Comparison of ENCODE assay signal across 20 cellular contexts in the genomic region with DNA sequence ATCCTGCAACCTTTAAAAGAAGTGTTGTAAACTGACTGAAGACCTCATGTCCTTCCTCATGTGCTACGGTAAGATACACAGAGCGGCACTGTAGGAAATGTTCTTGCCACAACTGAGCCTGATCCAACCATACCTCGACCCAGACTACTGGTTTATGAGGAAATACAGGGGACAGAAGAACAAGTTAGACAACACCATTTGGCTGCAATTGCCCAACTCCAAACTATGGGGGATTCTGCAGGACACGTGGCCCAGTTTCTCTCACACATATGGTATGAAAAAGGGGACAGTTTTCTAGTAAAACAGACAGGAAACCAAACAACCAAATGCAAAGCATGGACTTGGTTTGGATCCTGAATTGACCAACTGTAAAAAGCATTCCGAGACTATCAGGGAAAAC. TPM values are rescaled to one million over a fixed set of nuclear protein-coding genes. Genes with fewer than 3 reads are reported as not detected.
DNase-seq lines count a peak whose midpoint lies in the region; ATAC-seq, FAIRE-seq and TF ChIP-seq lines count a peak whose summit lies in the region.
"Had no signal": no experiment of that assay in that cellular context is flagged by ENCODE, and none has a peak within 500 bp of the region (broad histone marks: within the 10 kb centered on the region; RNA-seq: fewer than 3 reads in every experiment).

No MANE protein-coding gene starts in this region.

- TF ChIP-seq CTCF in DND-41 (IDR thresholded peaks at IDR 0.05; ENCODE audit: borderline replicate concordance, extremely low read depth, low read length, poor library complexity, severe bottlenecking) (no peak), HEK293 (tag by site-specific recombination; IDR thresholded peaks at IDR 0.05) (no peak), K562 (IDR thresholded peaks at IDR 0.05 in 2 of 3, conservative IDR thresholded peaks at IDR 0.05 in 1 of 3; ENCODE audit: insufficient read depth in 2 of 3, low read depth in 1 of 3, low read length in 3 of 3) (no peak), upper lobe of right lung (IDR thresholded peaks at IDR 0.05) (no peak)

- H3K36me3 ChIP-seq in DND-41 (ENCODE audit: insufficient read depth, low read length) (no peaks in the 10 kb centered on the region), HEK293 (ENCODE audit: control insufficient read depth in 2 of 2, insufficient read depth in 1 of 2, low read length in 2 of 2) (no peaks in the 10 kb centered on the region), K562 (ENCODE audit: control insufficient read depth, insufficient read depth, low read length) (no peaks in the 10 kb centered on the region), upper lobe of right lung (no peaks in the 10 kb centered on the region)
- H3K36me3 ChIP-seq: BE2C had no signal

- H3K27me3 ChIP-seq in DND-41 (ENCODE audit: insufficient read depth, low read length, poor library complexity): no peaks in the 10 kb centered on the region
- H3K27me3 ChIP-seq in K562 (ENCODE audit: control insufficient read depth in 2 of 2, insufficient read depth in 2 of 2, low read length in 2 of 2): peaks cover 2 to 5% of the 10 kb centered on the region in 2 experiments; a peak in 2 of 5 replicates
- H3K27me3 ChIP-seq in upper lobe of right lung: no peaks in the 10 kb centered on the region
- H3K27me3 ChIP-seq: BE2C had no signal

- POLR2A ChIA-PET in HEK293 (lab: Yijun Ruan, JAX) (no interaction called here), K562 (lab: Yijun Ruan, JAX) (interaction anchor here (1.0 kb wide), 1 partner anchor 45 kb away, joined by 3 read pairs; no protein-coding TSS in a partner anchor)

- H2AFZ ChIP-seq in DND-41 (ENCODE audit: low read depth, low read length): peak overlapping the region; percentile 31
- H2AFZ ChIP-seq in K562 (ENCODE audit: low read depth, low read length): peak overlapping the region; percentile 32

- H3K79me2 ChIP-seq in DND-41 (ENCODE audit: insufficient read depth, low read length) (no peaks in the 10 kb centered on the region), K562 (ENCODE audit: control insufficient read depth, insufficient read depth, low read length) (no peaks in the 10 kb centered on the region)

- H3K4me3 ChIP-seq in DND-41 (ENCODE audit: low read depth in 1 of 2, low read length in 2 of 2) (no peak overlapping the region), HEK293 (ENCODE audit: low read depth, low read length) (no peak overlapping the region), K562 (no peak overlapping the region), upper lobe of right lung (no peak overlapping the region)

- CTCF ChIA-PET in HEK293 (lab: Yijun Ruan, JAX): interaction anchor here (0.6 to 2.0 kb wide), 3 partner anchors 14 to 224 kb away, joined by 4 to 9 read pairs (median 4); no protein-coding TSS in a partner anchor
- CTCF ChIA-PET in K562 (lab: Yijun Ruan, JAX; ENCODE audit: low intra/inter-chr PET ratio): no interaction called here

- TF ChIP-seq RAD21 in K562 (CRISPR knock-in tag; conservative IDR thresholded peaks at IDR 0.05 in 1 of 2, IDR thresholded peaks at IDR 0.05 in 1 of 2): no peak

- no peak for TF ChIP-seq EP300 in K562 (IDR thresholded peaks at IDR 0.05; ENCODE audit: low read length)

- no peak overlapping the region for H3K9ac ChIP-seq in DND-41 (ENCODE audit: low read depth, low read length)
- H3K9ac ChIP-seq in K562 (ENCODE audit: insufficient read depth in 1 of 2, low read depth in 2 of 2, low read length in 2 of 2): no peak overlapping the region

- H3K4me1 ChIP-seq in DND-41 (ENCODE audit: insufficient read depth, low read length): no peaks in the 10 kb centered on the region
- no peaks in the 10 kb centered on the region for H3K4me1 ChIP-seq in HEK293 (ENCODE audit: control insufficient read depth, insufficient read depth, low read length)
- peaks cover 5 to 7% of the 10 kb centered on the region in 2 experiments; a peak in 3 of 5 replicates for H3K4me1 ChIP-seq in K562 (replicated peaks in 1 of 2; ENCODE audit: control insufficient read depth in 2 of 2, insufficient read depth in 2 of 2, low read length in 2 of 2)
- no peaks in the 10 kb centered on the region for H3K4me1 ChIP-seq in upper lobe of right lung
- H3K4me1 ChIP-seq: BE2C, Caco-2 had no signal

- 19% methylated on average over 5 of the region's 5 CpGs for WGBS in K562 (ENCODE audit: insufficient coverage, low coverage, missing lambda C conversion rate)

- in situ Hi-C loops in K562 (cut with MboI): no loop called here

- intact Hi-C loops in K562 (cut with micrococcal nuclease) (no loop called here), upper lobe of right lung (cut with DNase I) (no loop called here)

- FAIRE-seq in K562 (lab: Jason Lieb, UNC): no peak
- FAIRE-seq: D721Med, H1 had no signal

- H3K9me1 ChIP-seq in K562 (ENCODE audit: control insufficient read depth, insufficient read depth, low read length): no peaks in the 10 kb centered on the region

- TF ChIP-seq POLR2A in K562 (conservative IDR thresholded peaks at IDR 0.05): no peak

- no TSS peak for BruUV-seq in K562 (replicated peaks; lab: Mats Ljungman, UMichigan)

- ATAC-seq in DND-41 (ENCODE audit: insufficient read depth, low read depth) (no peak), K562 (no peak), upper lobe of right lung (no peak), GM18867 (IDR thresholded peaks at IDR 0.05; ENCODE audit: unreplicated experiment) (no peak)

- H3K27ac ChIP-seq in DND-41 (ENCODE audit: low read length): no peak overlapping the region
- no peak overlapping the region for H3K27ac ChIP-seq in HEK293 (ENCODE audit: extremely low read depth, low read depth, low read length)
- no peak overlapping the region for H3K27ac ChIP-seq in K562 (ENCODE audit: extremely low read depth, low read depth, low read length)
- H3K27ac ChIP-seq in upper lobe of right lung: no peak overlapping the region
- H3K27ac ChIP-seq: C4-2B, HL-60 had no signal

- DNase-seq in DND-41 (no peak), K562 (ENCODE audit: extremely low read depth in 1 of 4, low spot score in 3 of 4) (no peak), upper lobe of right lung (peak; percentile 0), NCI-H1930 (lab: John Stamatoyannopoulos, UW) (no peak)
- DNase-seq: BE2C; Caco-2; CD4-positive, alpha-beta T cell; GDM1; H9; IMR-90; KBM-7 had no signal

- H4K20me1 ChIP-seq in DND-41 (ENCODE audit: insufficient read depth, low read length) (no peaks in the 10 kb centered on the region), K562 (replicated peaks; ENCODE audit: control insufficient read depth, insufficient read depth, low read length) (no peaks in the 10 kb centered on the region)

- H3K9me3 ChIP-seq in DND-41 (ENCODE audit: insufficient read depth, low read length, severe bottlenecking) (no peaks in the 10 kb centered on the region), HEK293 (ENCODE audit: control insufficient read depth, insufficient read depth, low read depth, low read length) (no peaks in the 10 kb centered on the region), K562 (replicated peaks; ENCODE audit: control insufficient read depth, insufficient read depth, low read depth, low read length) (peaks cover 8% of the 10 kb centered on the region), upper lobe of right lung (no peaks in the 10 kb centered on the region)
- H3K9me3 ChIP-seq: BE2C, Caco-2 had no signal

- no peak overlapping the region for H3K4me2 ChIP-seq in DND-41 (ENCODE audit: insufficient read depth, low read length)
- H3K4me2 ChIP-seq in K562 (ENCODE audit: insufficient read depth, low read length): no peak overlapping the region

TF ChIP-seq in HEK293, 187 proteins besides CTCF, POLR2A, EP300 and RAD21 (continues in another document):
- peak; percentile 87 for TF ChIP-seq SETDB1 (IDR thresholded peaks at IDR 0.05; ENCODE audit: insufficient read length, low read length)

RNA-seq across cellular contexts. Expression of gene PRPH2, which starts 10.5 kb away (rescaled TPM):
- total RNA-seq in K562 (2011; cell fraction: chromatin; rRNA removed; ENCODE audit: low replicate concordance): not detected in 2 replicates
- total RNA-seq in K562 (2011; cell fraction: nucleolus; rRNA removed): 0.33 TPM in 1 of 2 replicates, not detected in the other
- not detected in 2 replicates for total RNA-seq in K562 (2011; cell fraction: nucleoplasm; rRNA removed)
- total RNA-seq in K562 (2014; rRNA removed) (0.04 TPM in 1 of 2 replicates, not detected in the other), K562 (2014; rRNA removed; fragmentation: Illumina TruSeq; extraction: Trizol) (not detected in 2 replicates), K562 (2015; rRNA removed; fragmentation: Illumina TruSeq; extraction: Trizol) (0.04 TPM in 1 of 2 replicates, not detected in the other), K562 (2021) (0.09 TPM in 1 of 2 replicates, not detected in the other), upper lobe of right lung (1.2 TPM)
- polyA plus RNA-seq in K562 (2011; rRNA removed) (0.03 and 0.04 TPM in 2 replicates), K562 (2014; fragmentation: Illumina TruSeq; extraction: Trizol) (0.03 and 0.10 TPM in 2 replicates), K562 (2014; fragmentation: Nextera tagmentation; extraction: Ambion mirVana) (under 1 TPM; 0.03 to 0.11 TPM), K562 (2014; rRNA removed) (0.26 TPM in 1 of 2 replicates, not detected in the other)
- polyA plus RNA-seq in K562 (2011; cell fraction: cytosol; rRNA removed): 0.03 and 0.04 TPM in 2 replicates
- polyA plus RNA-seq in K562 (2011; cell fraction: nucleus; rRNA removed): not detected in 2 replicates
- 0.08 and 0.11 TPM in 2 replicates for polyA plus RNA-seq in K562 (2012)
- 0.06 TPM in 1 of 2 replicates, not detected in the other for polyA minus RNA-seq in K562 (2011; rRNA and poly(A)+ RNA removed)
- polyA minus RNA-seq in K562 (2011; cell fraction: cytosol; rRNA and poly(A)+ RNA removed): not detected in 2 replicates
- polyA minus RNA-seq in K562 (2011; cell fraction: nucleus; rRNA and poly(A)+ RNA removed): 0.11 TPM in 1 of 2 replicates, not detected in the other
- total RNA-seq: A172, Caco-2, Daoy, HT1080 had no signal

RNA-seq across cellular contexts. Expression of gene TBCC, which starts 34.0 kb away (rescaled TPM):
- 19.4 and 28.3 TPM in 2 replicates for total RNA-seq in K562 (2011; cell fraction: chromatin; rRNA removed; ENCODE audit: low replicate concordance)
- total RNA-seq in K562 (2011; cell fraction: nucleolus; rRNA removed): 29.3 and 40.5 TPM in 2 replicates
- total RNA-seq in K562 (2011; cell fraction: nucleoplasm; rRNA removed): 32.5 and 32.9 TPM in 2 replicates
- 34.1 and 55.1 TPM in 2 replicates for total RNA-seq in K562 (2014; rRNA removed)
- total RNA-seq in K562 (2014; rRNA removed; fragmentation: Illumina TruSeq; extraction: Trizol): 16.1 and 20.9 TPM in 2 replicates
- total RNA-seq in K562 (2015; rRNA removed; fragmentation: Illumina TruSeq; extraction: Trizol): 31.3 and 31.9 TPM in 2 replicates
- total RNA-seq in K562 (2021): 27.8 and 28.7 TPM in 2 replicates
- polyA plus RNA-seq in K562 (2011; rRNA removed): 16.5 and 19.5 TPM in 2 replicates
- 20.2 and 26.4 TPM in 2 replicates for polyA plus RNA-seq in K562 (2011; cell fraction: cytosol; rRNA removed)
- 28.2 and 28.3 TPM in 2 replicates for polyA plus RNA-seq in K562 (2011; cell fraction: nucleus; rRNA removed)
- 24.3 and 30.8 TPM in 2 replicates for polyA plus RNA-seq in K562 (2012)
- 23.3 and 24.8 TPM in 2 replicates for polyA plus RNA-seq in K562 (2014; fragmentation: Illumina TruSeq; extraction: Trizol)
- polyA plus RNA-seq in K562 (2014; fragmentation: Nextera tagmentation; extraction: Ambion mirVana): 1 to 10 TPM; 2.8 to 5.0 TPM
- polyA plus RNA-seq in K562 (2014; rRNA removed): 28.9 and 29.5 TPM in 2 replicates
- polyA minus RNA-seq in K562 (2011; rRNA and poly(A)+ RNA removed): 5.2 and 6.0 TPM in 2 replicates
- 8.4 and 9.8 TPM in 2 replicates for polyA minus RNA-seq in K562 (2011; cell fraction: cytosol; rRNA and poly(A)+ RNA removed)
- 8.9 and 15.4 TPM in 2 replicates for polyA minus RNA-seq in K562 (2011; cell fraction: nucleus; rRNA and poly(A)+ RNA removed)
- total RNA-seq in upper lobe of right lung: 17.8 TPM
